Comparison of ENCODE assay signal across 2 cellular contexts in genomic region chr5:81794246-81794645, GRCh38.
A peak's percentile ranks its signal among the peaks of the same experiment; 100 is the strongest.
TF ChIP-seq lines count a peak whose summit lies in the region.

No MANE protein-coding gene starts in this region.

TF ChIP-seq in GM23338, 12 proteins besides CTCF, POLR2A, EP300 and RAD21:
- TF ChIP-seq ETS1 (IDR thresholded peaks at IDR 0.05): no peak
- 0 out of 2 replicates have a peak, but pooled peaks have one; percentile 36 for TF ChIP-seq ZNF462 (CRISPR knock-in tag; IDR thresholded peaks at IDR 0.05)
TF ChIP-seq in GM23338: peak in this region for 1.

TF ChIP-seq in WTC11, 78 proteins besides CTCF, POLR2A, EP300 and RAD21 (continued from another document):
- no peak for TF ChIP-seq MLX (CRISPR knock-in tag; IDR thresholded peaks at IDR 0.05)
